2 cellular contexts compared by ENCODE assay signal in the genomic region with DNA sequence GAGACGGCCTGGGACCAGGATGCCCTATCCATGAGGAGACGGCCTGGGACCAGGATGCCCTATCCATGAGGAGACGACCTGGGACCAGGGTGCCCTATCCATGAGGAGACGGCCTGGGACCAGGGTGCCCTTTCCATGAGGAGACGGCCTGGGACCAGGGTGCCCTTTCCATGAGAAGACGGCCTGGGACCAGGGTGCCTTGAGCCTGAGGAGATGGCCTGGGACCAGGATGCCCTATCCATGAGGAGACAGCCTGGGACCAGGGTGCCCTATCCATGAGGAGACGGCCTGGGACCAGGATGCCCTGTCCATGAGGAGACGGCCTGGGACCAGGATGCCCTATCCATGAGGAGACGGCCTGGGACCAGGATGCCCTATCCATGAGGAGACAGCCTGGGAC. TPM values are rescaled to one million over a fixed set of nuclear protein-coding genes. Genes with fewer than 3 reads are reported as not detected.
"Had no signal": no experiment of that assay in that cellular context is flagged by ENCODE, and none has a peak within 500 bp of the region (broad histone marks: within the 10 kb centered on the region; RNA-seq: fewer than 3 reads in every experiment).

No MANE protein-coding gene starts in this region.

RNA-seq across cellular contexts. Expression of gene VIPR2, which starts 58.6 kb away (rescaled TPM):
- total RNA-seq: activated naive CD8-positive, alpha-beta T cell treated with anti-CD3 and anti-CD28 coated beads for 36 hours; bronchial epithelial cell had no signal
